Comparison of ENCODE assay signal across 31 cellular contexts in the genomic region with DNA sequence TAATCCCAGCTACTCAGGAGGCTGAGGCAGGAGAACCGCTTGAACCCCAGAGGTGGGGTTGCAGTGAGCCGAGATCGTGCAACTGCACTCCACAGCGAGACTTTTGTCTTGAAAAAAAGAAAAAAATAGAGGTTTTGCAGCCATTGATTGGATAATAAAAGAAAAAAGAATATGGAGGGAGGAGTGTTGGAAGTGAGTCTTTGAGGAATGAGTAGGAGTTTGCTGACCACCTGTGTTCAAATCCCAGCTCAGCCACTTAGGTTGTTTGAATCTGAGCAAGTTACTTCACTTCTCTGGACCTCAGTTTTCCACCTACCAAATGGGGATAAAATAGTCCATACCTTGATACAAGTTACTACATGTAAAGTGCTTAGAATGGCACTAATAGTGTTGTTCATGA. TPM values are rescaled to one million over a fixed set of nuclear protein-coding genes. Genes with fewer than 3 reads are reported as not detected.
"Had no signal": no experiment of that assay in that cellular context is flagged by ENCODE, and none has a peak within 500 bp of the region (broad histone marks: within the 10 kb centered on the region; RNA-seq: fewer than 3 reads in every experiment).

No MANE protein-coding gene starts in this region.

- H3K36me3 ChIP-seq: suprapubic skin, thoracic aorta, thyroid gland, tibial artery, tibial nerve, transverse colon, upper lobe of left lung, upper lobe of right lung, uterus, vagina had no signal

- H3K4me1 ChIP-seq: testis, tibial artery, tibial nerve, upper lobe of right lung, uterus, vagina had no signal

- H3K27me3 ChIP-seq: stomach, suprapubic skin, testis, thyroid gland, transverse colon, upper lobe of left lung, upper lobe of right lung, uterus, vagina had no signal

- H3K27me3 Mint-ChIP-seq: stimulated activated naive CD8-positive, alpha-beta T cell treated with anti-CD3 and anti-CD28 coated beads, Interleukin-15, Interleukin-2, amounts not matched to agents 100 ng/mL and 50 ng/mL, for 24 hours had no signal

- H3K4me1 Mint-ChIP-seq: stimulated activated effector memory CD8-positive, alpha-beta T cell treated with anti-CD3 and anti-CD28 coated beads, Interleukin-12 subunit alpha, Interleukin-12 subunit beta, amount 100 ng/mL, for 72 hours; stimulated activated memory B cell treated with anti-CD40 and anti-IgM and Interleukin-4, amounts not matched to agents 10 μg/mL and 1 μg/mL and 100 μg/mL, for 72 hours; stimulated activated naive B cell treated with anti-CD40 and anti-IgM and Interleukin-4, amounts not matched to agents 10 μg/mL and 1 μg/mL and 100 μg/mL, for 72 hours had no signal

- H3K4me3 Mint-ChIP-seq: stimulated activated effector memory CD8-positive, alpha-beta T cell treated with anti-CD3 and anti-CD28 coated beads, Interleukin-12 subunit alpha, Interleukin-12 subunit beta, amount 100 ng/mL, for 72 hours; stimulated activated memory B cell treated with anti-CD40 and anti-IgM and Interleukin-4, amounts not matched to agents 10 μg/mL and 1 μg/mL and 100 μg/mL, for 72 hours; stimulated activated naive B cell treated with anti-CD40 and anti-IgM and Interleukin-4, amounts not matched to agents 10 μg/mL and 1 μg/mL and 100 μg/mL, for 72 hours; stimulated activated naive CD8-positive, alpha-beta T cell treated with anti-CD3 and anti-CD28 coated beads, Interleukin-15, amount 100 ng/mL, for 72 hours; stimulated activated naive CD8-positive, alpha-beta T cell treated with anti-CD3 and anti-CD28 coated beads, Interleukin-15, Interleukin-2, amounts not matched to agents 100 ng/mL and 50 ng/mL, for 24 hours; type B pancreatic cell had no signal

- H3K4me3 ChIP-seq: stomach, suprapubic skin, testis, thoracic aorta, thyroid gland, tibial artery, tibial nerve, transverse colon, upper lobe of left lung, upper lobe of right lung, uterus, vagina had no signal

- H3K27ac ChIP-seq: stomach, suprapubic skin, testis, thoracic aorta, thyroid gland, tibial artery, tibial nerve, transverse colon, upper lobe of left lung, upper lobe of right lung, uterus, vagina had no signal

- H3K9me3 ChIP-seq: stomach, suprapubic skin, testis, thoracic aorta, thyroid gland, tibial artery, tibial nerve, transverse colon, upper lobe of left lung, upper lobe of right lung, uterus, vagina had no signal

- H3K36me3 Mint-ChIP-seq: stimulated activated effector memory CD8-positive, alpha-beta T cell treated with anti-CD3 and anti-CD28 coated beads, Interleukin-12 subunit alpha, Interleukin-12 subunit beta, amount 100 ng/mL, for 72 hours; stimulated activated memory B cell treated with anti-CD40 and anti-IgM and Interleukin-4, amounts not matched to agents 10 μg/mL and 1 μg/mL and 100 μg/mL, for 72 hours; stimulated activated naive B cell treated with anti-CD40 and anti-IgM and Interleukin-4, amounts not matched to agents 10 μg/mL and 1 μg/mL and 100 μg/mL, for 72 hours; type B pancreatic cell had no signal

- H3K9me3 Mint-ChIP-seq: stimulated activated effector memory CD8-positive, alpha-beta T cell treated with anti-CD3 and anti-CD28 coated beads, Interleukin-12 subunit alpha, Interleukin-12 subunit beta, amount 100 ng/mL, for 72 hours; stimulated activated naive CD8-positive, alpha-beta T cell treated with anti-CD3 and anti-CD28 coated beads, Interleukin-15, amount 100 ng/mL, for 72 hours; stimulated activated naive CD8-positive, alpha-beta T cell treated with anti-CD3 and anti-CD28 coated beads, Interleukin-15, Interleukin-2, amounts not matched to agents 100 ng/mL and 50 ng/mL, for 24 hours; type B pancreatic cell had no signal

- DNase-seq: stimulated activated CD4-positive, alpha-beta T cell treated with anti-CD3 and anti-CD28 coated beads, Interleukin-2, amount 100 ng/mL, for 48 hours; stimulated activated CD4-positive, alpha-beta T cell treated with anti-CD3 and anti-CD28 coated beads, Interleukin-4, amount 100 ng/mL, for 1 hour; stimulated activated CD4-positive, alpha-beta T cell treated with anti-CD3 and anti-CD28 coated beads, Interleukin-4, amount 100 ng/mL, for 24 hours; stimulated activated CD4-positive, alpha-beta T cell treated with anti-CD3 and anti-CD28 coated beads, Interleukin-4, amount 100 ng/mL, for 4 hours; stimulated activated CD8-positive, alpha-beta memory T cell treated with anti-CD3 and anti-CD28 coated beads, Interleukin-4, amount 100 ng/mL, for 48 hours; stimulated activated naive B cell treated with anti-CD40 and anti-IgM and Interleukin-4, amounts not matched to agents 10 μg/mL and 1 μg/mL and 100 μg/mL, for 72 hours; stimulated activated naive CD4-positive, alpha-beta T cell; stimulated activated naive CD4-positive, alpha-beta T cell treated with Interleukin-2 at 50 U/mL for 16 hours; stimulated activated naive CD8-positive, alpha-beta T cell treated with anti-CD3 and anti-CD28 coated beads, Interleukin-15, amount 100 ng/mL, for 72 hours; stimulated activated naive CD8-positive, alpha-beta T cell treated with anti-CD3 and anti-CD28 coated beads, Interleukin-15, Interleukin-2, amounts not matched to agents 100 U/mL and 50 U/mL, for 24 hours; stomach; substantia nigra; testis; thyroid gland; tibial artery; transverse colon; trophoblast cell; upper lobe of left lung; upper lobe of right lung; uterus had no signal

- H3K27ac Mint-ChIP-seq: stimulated activated effector memory CD8-positive, alpha-beta T cell treated with anti-CD3 and anti-CD28 coated beads, Interleukin-12 subunit alpha, Interleukin-12 subunit beta, amount 100 ng/mL, for 72 hours; stimulated activated memory B cell treated with anti-CD40 and anti-IgM and Interleukin-4, amounts not matched to agents 10 μg/mL and 1 μg/mL and 100 μg/mL, for 72 hours; stimulated activated naive B cell treated with anti-CD40 and anti-IgM and Interleukin-4, amounts not matched to agents 10 μg/mL and 1 μg/mL and 100 μg/mL, for 72 hours; stimulated activated naive CD8-positive, alpha-beta T cell treated with anti-CD3 and anti-CD28 coated beads, Interleukin-15, amount 100 ng/mL, for 72 hours; stimulated activated naive CD8-positive, alpha-beta T cell treated with anti-CD3 and anti-CD28 coated beads, Interleukin-15, Interleukin-2, amounts not matched to agents 100 ng/mL and 50 ng/mL, for 24 hours; type B pancreatic cell had no signal

- ATAC-seq: stimulated activated effector memory CD8-positive, alpha-beta T cell treated with anti-CD3 and anti-CD28 coated beads, Interleukin-12 subunit alpha, Interleukin-12 subunit beta, amount 100 ng/mL, for 72 hours; stimulated activated memory B cell treated with anti-CD40 and anti-IgM and Interleukin-4, amounts not matched to agents 10 μg/mL and 1 μg/mL and 100 μg/mL, for 72 hours; stimulated activated naive B cell treated with anti-CD40 and anti-IgM and Interleukin-4, amounts not matched to agents 10 μg/mL and 1 μg/mL and 100 μg/mL, for 72 hours; stimulated activated naive CD8-positive, alpha-beta T cell treated with anti-CD3 and anti-CD28 coated beads, Interleukin-15, amount 100 ng/mL, for 72 hours; stimulated activated naive CD8-positive, alpha-beta T cell treated with anti-CD3 and anti-CD28 coated beads, Interleukin-15, Interleukin-2, amounts not matched to agents 100 U/mL and 50 U/mL, for 24 hours; upper lobe of right lung had no signal

RNA-seq across cellular contexts. Expression of gene NRTN, which starts 6.2 kb away (rescaled TPM):
- total RNA-seq: subcutaneous adipose tissue, thoracic aorta, tibial nerve had no signal

RNA-seq across cellular contexts. Expression of gene FUT6, which starts 28.4 kb away (rescaled TPM):
- total RNA-seq: temporal lobe, thoracic aorta, thyroid gland, tibial nerve, urinary bladder had no signal

RNA-seq across cellular contexts. Expression of gene FUT3, which starts 40.1 kb away (rescaled TPM):
- total RNA-seq: subcutaneous adipose tissue, thoracic aorta had no signal
